Comparison of ENCODE assay signal across 1 cellular context in the genomic region with DNA sequence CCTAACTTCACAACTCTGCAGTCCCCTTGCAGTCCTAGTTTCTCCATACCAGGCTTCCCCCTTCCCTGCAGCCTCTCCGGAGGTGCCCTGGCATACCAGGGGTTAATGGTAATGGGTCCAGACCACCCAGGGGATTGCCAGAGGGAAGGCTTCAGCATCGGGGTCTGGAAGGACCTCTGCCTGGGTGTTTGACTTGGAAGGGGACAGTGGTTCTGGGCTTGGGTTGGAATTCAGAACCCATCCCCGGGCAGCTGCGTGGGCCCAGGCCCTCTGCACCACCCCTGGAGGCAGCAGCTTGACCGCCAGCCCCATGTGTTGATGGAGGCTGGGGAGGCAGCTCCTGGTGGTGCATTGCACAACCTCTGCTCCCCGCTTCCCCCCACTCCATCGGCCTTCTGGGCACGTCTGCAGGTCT.
TF ChIP-seq lines count a peak whose summit lies in the region.

No MANE protein-coding gene starts in this region.

TF ChIP-seq in GM23338, 12 proteins besides CTCF, POLR2A, EP300 and RAD21 (continued from another document):
- TF ChIP-seq, protein P1, sequence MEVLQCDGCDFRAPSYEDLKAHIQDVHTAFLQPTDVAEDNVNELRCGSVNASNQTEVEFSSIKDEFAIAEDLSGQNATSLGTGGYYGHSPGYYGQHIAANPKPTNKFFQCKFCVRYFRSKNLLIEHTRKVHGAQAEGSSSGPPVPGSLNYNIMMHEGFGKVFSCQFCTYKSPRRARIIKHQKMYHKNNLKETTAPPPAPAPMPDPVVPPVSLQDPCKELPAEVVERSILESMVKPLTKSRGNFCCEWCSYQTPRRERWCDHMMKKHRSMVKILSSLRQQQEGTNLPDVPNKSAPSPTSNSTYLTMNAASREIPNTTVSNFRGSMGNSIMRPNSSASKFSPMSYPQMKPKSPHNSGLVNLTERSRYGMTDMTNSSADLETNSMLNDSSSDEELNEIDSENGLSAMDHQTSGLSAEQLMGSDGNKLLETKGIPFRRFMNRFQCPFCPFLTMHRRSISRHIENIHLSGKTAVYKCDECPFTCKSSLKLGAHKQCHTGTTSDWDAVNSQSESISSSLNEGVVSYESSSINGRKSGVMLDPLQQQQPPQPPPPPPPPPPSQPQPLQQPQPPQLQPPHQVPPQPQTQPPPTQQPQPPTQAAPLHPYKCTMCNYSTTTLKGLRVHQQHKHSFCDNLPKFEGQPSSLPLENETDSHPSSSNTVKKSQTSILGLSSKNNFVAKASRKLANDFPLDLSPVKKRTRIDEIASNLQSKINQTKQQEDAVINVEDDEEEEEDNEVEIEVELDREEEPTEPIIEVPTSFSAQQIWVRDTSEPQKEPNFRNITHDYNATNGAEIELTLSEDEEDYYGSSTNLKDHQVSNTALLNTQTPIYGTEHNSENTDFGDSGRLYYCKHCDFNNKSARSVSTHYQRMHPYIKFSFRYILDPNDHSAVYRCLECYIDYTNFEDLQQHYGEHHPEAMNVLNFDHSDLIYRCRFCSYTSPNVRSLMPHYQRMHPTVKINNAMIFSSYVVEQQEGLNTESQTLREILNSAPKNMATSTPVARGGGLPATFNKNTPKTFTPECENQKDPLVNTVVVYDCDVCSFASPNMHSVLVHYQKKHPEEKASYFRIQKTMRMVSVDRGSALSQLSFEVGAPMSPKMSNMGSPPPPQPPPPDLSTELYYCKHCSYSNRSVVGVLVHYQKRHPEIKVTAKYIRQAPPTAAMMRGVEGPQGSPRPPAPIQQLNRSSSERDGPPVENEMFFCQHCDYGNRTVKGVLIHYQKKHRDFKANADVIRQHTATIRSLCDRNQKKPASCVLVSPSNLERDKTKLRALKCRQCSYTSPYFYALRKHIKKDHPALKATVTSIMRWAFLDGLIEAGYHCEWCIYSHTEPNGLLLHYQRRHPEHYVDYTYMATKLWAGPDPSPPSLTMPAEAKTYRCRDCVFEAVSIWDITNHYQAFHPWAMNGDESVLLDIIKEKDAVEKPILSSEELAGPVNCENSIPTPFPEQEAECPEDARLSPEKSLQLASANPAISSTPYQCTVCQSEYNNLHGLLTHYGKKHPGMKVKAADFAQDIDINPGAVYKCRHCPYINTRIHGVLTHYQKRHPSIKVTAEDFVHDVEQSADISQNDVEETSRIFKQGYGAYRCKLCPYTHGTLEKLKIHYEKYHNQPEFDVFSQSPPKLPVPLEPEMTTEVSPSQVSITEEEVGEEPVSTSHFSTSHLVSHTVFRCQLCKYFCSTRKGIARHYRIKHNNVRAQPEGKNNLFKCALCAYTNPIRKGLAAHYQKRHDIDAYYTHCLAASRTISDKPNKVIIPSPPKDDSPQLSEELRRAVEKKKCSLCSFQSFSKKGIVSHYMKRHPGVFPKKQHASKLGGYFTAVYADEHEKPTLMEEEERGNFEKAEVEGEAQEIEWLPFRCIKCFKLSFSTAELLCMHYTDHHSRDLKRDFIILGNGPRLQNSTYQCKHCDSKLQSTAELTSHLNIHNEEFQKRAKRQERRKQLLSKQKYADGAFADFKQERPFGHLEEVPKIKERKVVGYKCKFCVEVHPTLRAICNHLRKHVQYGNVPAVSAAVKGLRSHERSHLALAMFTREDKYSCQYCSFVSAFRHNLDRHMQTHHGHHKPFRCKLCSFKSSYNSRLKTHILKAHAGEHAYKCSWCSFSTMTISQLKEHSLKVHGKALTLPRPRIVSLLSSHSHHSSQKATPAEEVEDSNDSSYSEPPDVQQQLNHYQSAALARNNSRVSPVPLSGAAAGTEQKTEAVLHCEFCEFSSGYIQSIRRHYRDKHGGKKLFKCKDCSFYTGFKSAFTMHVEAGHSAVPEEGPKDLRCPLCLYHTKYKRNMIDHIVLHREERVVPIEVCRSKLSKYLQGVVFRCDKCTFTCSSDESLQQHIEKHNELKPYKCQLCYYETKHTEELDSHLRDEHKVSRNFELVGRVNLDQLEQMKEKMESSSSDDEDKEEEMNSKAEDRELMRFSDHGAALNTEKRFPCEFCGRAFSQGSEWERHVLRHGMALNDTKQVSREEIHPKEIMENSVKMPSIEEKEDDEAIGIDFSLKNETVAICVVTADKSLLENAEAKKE (CRISPR knock-in tag; IDR thresholded peaks at IDR 0.05), result no peak
- TF ChIP-seq STAT1 (IDR thresholded peaks at IDR 0.05; ENCODE audit: unreplicated experiment) (no peak), JUNB (IDR thresholded peaks at IDR 0.05; ENCODE audit: unreplicated experiment) (no peak), POLR2AphosphoS5 (IDR thresholded peaks at IDR 0.05; ENCODE audit: low read depth) (no peak), EZH2phosphoT487 (IDR thresholded peaks at IDR 0.05; ENCODE audit: unreplicated experiment) (no peak), ZNF114 (CRISPR knock-in tag; IDR thresholded peaks at IDR 0.05) (no peak)
- TF ChIP-seq, protein P2, sequence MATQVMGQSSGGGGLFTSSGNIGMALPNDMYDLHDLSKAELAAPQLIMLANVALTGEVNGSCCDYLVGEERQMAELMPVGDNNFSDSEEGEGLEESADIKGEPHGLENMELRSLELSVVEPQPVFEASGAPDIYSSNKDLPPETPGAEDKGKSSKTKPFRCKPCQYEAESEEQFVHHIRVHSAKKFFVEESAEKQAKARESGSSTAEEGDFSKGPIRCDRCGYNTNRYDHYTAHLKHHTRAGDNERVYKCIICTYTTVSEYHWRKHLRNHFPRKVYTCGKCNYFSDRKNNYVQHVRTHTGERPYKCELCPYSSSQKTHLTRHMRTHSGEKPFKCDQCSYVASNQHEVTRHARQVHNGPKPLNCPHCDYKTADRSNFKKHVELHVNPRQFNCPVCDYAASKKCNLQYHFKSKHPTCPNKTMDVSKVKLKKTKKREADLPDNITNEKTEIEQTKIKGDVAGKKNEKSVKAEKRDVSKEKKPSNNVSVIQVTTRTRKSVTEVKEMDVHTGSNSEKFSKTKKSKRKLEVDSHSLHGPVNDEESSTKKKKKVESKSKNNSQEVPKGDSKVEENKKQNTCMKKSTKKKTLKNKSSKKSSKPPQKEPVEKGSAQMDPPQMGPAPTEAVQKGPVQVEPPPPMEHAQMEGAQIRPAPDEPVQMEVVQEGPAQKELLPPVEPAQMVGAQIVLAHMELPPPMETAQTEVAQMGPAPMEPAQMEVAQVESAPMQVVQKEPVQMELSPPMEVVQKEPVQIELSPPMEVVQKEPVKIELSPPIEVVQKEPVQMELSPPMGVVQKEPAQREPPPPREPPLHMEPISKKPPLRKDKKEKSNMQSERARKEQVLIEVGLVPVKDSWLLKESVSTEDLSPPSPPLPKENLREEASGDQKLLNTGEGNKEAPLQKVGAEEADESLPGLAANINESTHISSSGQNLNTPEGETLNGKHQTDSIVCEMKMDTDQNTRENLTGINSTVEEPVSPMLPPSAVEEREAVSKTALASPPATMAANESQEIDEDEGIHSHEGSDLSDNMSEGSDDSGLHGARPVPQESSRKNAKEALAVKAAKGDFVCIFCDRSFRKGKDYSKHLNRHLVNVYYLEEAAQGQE (IDR thresholded peaks at IDR 0.05; ENCODE audit: unreplicated experiment), result no peak
- TF ChIP-seq, protein P3, sequence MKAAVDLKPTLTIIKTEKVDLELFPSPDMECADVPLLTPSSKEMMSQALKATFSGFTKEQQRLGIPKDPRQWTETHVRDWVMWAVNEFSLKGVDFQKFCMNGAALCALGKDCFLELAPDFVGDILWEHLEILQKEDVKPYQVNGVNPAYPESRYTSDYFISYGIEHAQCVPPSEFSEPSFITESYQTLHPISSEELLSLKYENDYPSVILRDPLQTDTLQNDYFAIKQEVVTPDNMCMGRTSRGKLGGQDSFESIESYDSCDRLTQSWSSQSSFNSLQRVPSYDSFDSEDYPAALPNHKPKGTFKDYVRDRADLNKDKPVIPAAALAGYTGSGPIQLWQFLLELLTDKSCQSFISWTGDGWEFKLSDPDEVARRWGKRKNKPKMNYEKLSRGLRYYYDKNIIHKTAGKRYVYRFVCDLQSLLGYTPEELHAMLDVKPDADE (IDR thresholded peaks at IDR 0.05), result no peak
TF ChIP-seq in GM23338: peak in this region for 0.
